19 cellular contexts compared by ENCODE assay signal in the genomic region with DNA sequence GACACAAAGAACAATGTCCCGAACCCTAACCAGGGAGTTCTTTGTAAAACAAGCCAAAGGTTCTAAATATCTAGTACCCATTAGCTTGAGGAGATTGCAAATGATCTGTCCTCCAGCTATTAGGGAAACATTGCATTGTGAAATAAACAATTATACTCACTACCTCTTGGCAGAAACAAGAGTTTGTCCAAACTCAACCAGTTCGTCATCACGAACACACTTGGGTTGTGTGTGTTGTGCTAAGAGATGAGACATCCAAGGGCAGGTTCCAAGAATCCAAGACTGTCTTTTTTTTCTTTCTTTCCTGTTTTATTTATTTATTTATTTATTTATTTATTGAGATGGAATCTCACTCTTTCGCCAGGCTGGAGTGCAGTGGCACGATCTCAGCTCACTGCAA.
DNase-seq lines count a peak whose midpoint lies in the region; ATAC-seq and TF ChIP-seq lines count a peak whose summit lies in the region.
"Had no signal": no experiment of that assay in that cellular context is flagged by ENCODE, and none has a peak within 500 bp of the region (broad histone marks: within the 10 kb centered on the region; RNA-seq: fewer than 3 reads in every experiment).

No MANE protein-coding gene starts in this region.

- H3K27ac ChIP-seq in gastrocnemius medialis, result no peak overlapping the region
- H3K27ac ChIP-seq: 22Rv1, BLaER1, C4-2B, GM23248 had no signal

- no peak for TF ChIP-seq CTCF in gastrocnemius medialis (IDR thresholded peaks at IDR 0.05 in 4 of 5, conservative IDR thresholded peaks at IDR 0.05 in 1 of 5)

- H3K27me3 ChIP-seq in MG63 (no peaks in the 10 kb centered on the region), gastrocnemius medialis (no peaks in the 10 kb centered on the region)
- H3K27me3 ChIP-seq: BLaER1 had no signal

- in situ Hi-C loops in gastrocnemius medialis (cut with MboI; ENCODE audit: low sequenced_read_pairs in 4 of 4), result no loop called here

- H3K36me3 ChIP-seq in MG63 (no peaks in the 10 kb centered on the region), gastrocnemius medialis (no peaks in the 10 kb centered on the region)
- H3K36me3 ChIP-seq: BLaER1 had no signal

- no peaks in the 10 kb centered on the region for H3K9me3 ChIP-seq in MG63
- no peaks in the 10 kb centered on the region for H3K9me3 ChIP-seq in gastrocnemius medialis
- H3K9me3 ChIP-seq: BLaER1 had no signal

- no peaks in the 10 kb centered on the region for H3K4me1 ChIP-seq in gastrocnemius medialis
- H3K4me1 ChIP-seq: BLaER1, Caco-2 had no signal

- peak; percentile 66 for ATAC-seq in sciatic nerve
- no peak for ATAC-seq in gastrocnemius medialis
- ATAC-seq: CD8-positive, alpha-beta T cell had no signal

- H3K4me3 ChIP-seq in MG63 (no peak overlapping the region), gastrocnemius medialis (no peak overlapping the region)
- H3K4me3 ChIP-seq: BLaER1, GM23248 had no signal

- intact Hi-C loops in sciatic nerve (cut with DNase I), result no loop called here
- intact Hi-C loops in gastrocnemius medialis (cut with DNase I; ENCODE audit: low total_unique reads), result no loop called here

- DNase-seq in AG08395 (ENCODE audit: low spot score) (peak; percentile 20), GM03348 (ENCODE audit: low spot score) (peak; percentile 11), MG63 (peak; percentile 52), sciatic nerve (ENCODE audit: low spot score) (no peak), DMS 273 treated with DMSO at 0.1 percent for 48 hours (lab: John Stamatoyannopoulos, UW) (no peak), gastrocnemius medialis (no peak), SHP77 (lab: John Stamatoyannopoulos, UW) (no peak)
- DNase-seq: Caco-2; CD4-positive, CD25-positive, alpha-beta regulatory T cell; CD8-positive, alpha-beta T cell; DMS79; EL; GDM1; GM23248; H7; HCEC 1CT had no signal

- no peak for TF ChIP-seq POLR2A in gastrocnemius medialis (IDR thresholded peaks at IDR 0.05)

Comparison
In these comparisons a context has a peak if more than half of its experiments do, and no peak if none do; other contexts are left out.
1. DNase-seq: peak in AG08395 (single experiment), GM03348 (single experiment) and MG63 (single experiment); none in sciatic nerve (single experiment), DMS 273 treated with DMSO at 0.1 percent for 48 hours (single experiment), gastrocnemius medialis (0 of 2) and SHP77 (0 of 2).